ENCODE assay signal across 24 cellular contexts in the genomic region with DNA sequence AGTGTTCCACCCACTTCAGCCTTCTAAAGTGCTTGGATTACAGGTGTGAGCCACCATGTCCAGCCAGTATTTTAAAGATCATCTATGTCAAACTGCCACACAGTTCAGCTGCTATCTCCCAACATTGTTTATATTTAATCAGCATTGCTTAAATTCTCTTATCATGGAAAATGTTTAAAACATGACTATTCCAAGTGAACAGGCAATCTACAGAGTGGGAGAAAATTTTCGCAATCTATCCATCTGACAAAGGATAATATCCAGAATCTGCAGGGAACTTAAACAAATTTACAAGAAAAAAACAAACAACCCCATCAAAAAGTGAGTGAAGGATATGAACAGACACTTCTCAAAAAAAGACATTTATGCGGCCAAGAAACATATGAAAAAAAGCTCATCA.
"Had no signal": no experiment of that assay in that cellular context is flagged by ENCODE, and none has a peak within 500 bp of the region (broad histone marks: within the 10 kb centered on the region; RNA-seq: fewer than 3 reads in every experiment).

No MANE protein-coding gene starts in this region.

- H3K9me3 ChIP-seq: colonic mucosa, esophagus squamous epithelium, gastrocnemius medialis, heart right ventricle, lower lobe of right lung had no signal

- DNase-seq: colonic mucosa; cortex of kidney; effector CD8-positive, alpha-beta T cell; effector memory CD8-positive, alpha-beta T cell; endodermal cell; erythroblast; esophagus squamous epithelium; foreskin fibroblast; foreskin melanocyte; gastrocnemius medialis; glutamatergic neuron; head of caudate nucleus; heart right ventricle; hippocampal formation; left cardiac atrium; left lung; left ventricle myocardium superior; lower lobe of right lung; mesendoderm; midbrain; naive thymus-derived CD4-positive, alpha-beta T cell had no signal

- H3K9me3 Mint-ChIP-seq: endodermal cell had no signal

- H3K36me3 Mint-ChIP-seq: naive thymus-derived CD4-positive, alpha-beta T cell had no signal

- ATAC-seq: effector memory CD8-positive, alpha-beta T cell; esophagus mucosa; gastrocnemius medialis; heart right ventricle; left lung; left ventricle myocardium superior; lower lobe of right lung; naive thymus-derived CD4-positive, alpha-beta T cell had no signal

- H3K27ac Mint-ChIP-seq: dendritic cell treated with granulocyte-macrophage colony-stimulating factor and Interleukin-4, amounts not matched to agents 40 ng/mL and 50 ng/mL, for 4 days; effector memory CD8-positive, alpha-beta T cell; endodermal cell; naive thymus-derived CD4-positive, alpha-beta T cell had no signal

- H3K4me3 Mint-ChIP-seq: dendritic cell treated with granulocyte-macrophage colony-stimulating factor and Interleukin-4, amounts not matched to agents 40 ng/mL and 50 ng/mL, for 4 days; effector memory CD8-positive, alpha-beta T cell; endodermal cell; naive thymus-derived CD4-positive, alpha-beta T cell had no signal

- H3K27ac ChIP-seq: colonic mucosa, epithelial cell of prostate, esophagus squamous epithelium, gastrocnemius medialis, heart right ventricle, left lung, lower lobe of right lung had no signal

- H3K27me3 Mint-ChIP-seq: dendritic cell treated with granulocyte-macrophage colony-stimulating factor and Interleukin-4, amounts not matched to agents 40 ng/mL and 50 ng/mL, for 4 days; effector memory CD8-positive, alpha-beta T cell; naive thymus-derived CD4-positive, alpha-beta T cell had no signal

- H3K4me1 ChIP-seq: colonic mucosa, esophagus squamous epithelium, gastrocnemius medialis, left lung, lower lobe of right lung had no signal

- H3K36me3 ChIP-seq: colonic mucosa, esophagus squamous epithelium, gastrocnemius medialis, heart right ventricle, left lung, lower lobe of right lung had no signal

- H3K4me3 ChIP-seq: colonic mucosa, esophagus squamous epithelium, gastrocnemius medialis, heart right ventricle, left lung, lower lobe of right lung had no signal

- H3K4me1 Mint-ChIP-seq: naive thymus-derived CD4-positive, alpha-beta T cell had no signal

- H3K27me3 ChIP-seq: colonic mucosa, esophagus squamous epithelium, gastrocnemius medialis, heart right ventricle, left lung had no signal
